In the genomic region with DNA sequence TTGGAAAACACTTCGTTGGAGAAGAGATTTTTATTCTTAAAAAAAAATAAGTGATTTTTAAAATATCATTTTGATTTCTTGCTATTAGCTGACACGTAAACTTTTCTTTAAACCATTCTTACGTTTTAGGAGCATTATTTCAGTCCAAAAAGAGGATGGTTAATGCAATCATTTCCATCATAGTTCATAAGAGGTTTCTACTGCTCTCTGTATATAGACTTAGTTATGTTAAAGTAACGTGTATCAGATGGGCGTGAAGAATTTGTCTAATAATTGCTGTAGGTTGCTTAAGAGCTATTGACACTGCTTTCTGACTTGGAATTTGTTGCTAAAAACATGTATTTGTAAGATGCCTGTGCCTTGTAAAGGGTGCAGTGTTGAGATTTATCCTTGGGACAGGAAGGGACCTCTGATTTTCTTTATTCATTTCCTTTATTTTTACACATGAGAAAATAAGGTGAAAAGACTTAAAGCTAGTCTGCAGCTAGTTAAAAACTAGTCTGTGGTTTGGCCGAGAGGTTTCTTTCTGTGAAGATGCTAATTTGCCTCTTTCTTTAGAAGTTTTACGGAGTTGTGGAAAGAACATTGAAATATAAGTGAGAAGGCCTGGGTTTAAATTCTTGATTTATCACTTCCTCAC, we compare ENCODE assay signal across 9 cellular contexts. TPM values are rescaled to one million over a fixed set of nuclear protein-coding genes. Genes with fewer than 3 reads are reported as not detected.
DNase-seq lines count a peak whose midpoint lies in the region; ATAC-seq and TF ChIP-seq lines count a peak whose summit lies in the region.
"Had no signal": no experiment of that assay in that cellular context is flagged by ENCODE, and none has a peak within 500 bp of the region (broad histone marks: within the 10 kb centered on the region; RNA-seq: fewer than 3 reads in every experiment).

No MANE protein-coding gene starts in this region.

- TF ChIP-seq POLR2A in spleen (IDR thresholded peaks at IDR 0.05): no peak

- no peaks in the 10 kb centered on the region for H3K27me3 ChIP-seq in spleen (replicated peaks in 1 of 7)

- peaks cover 61 to 85% (median 81%) of the 10 kb centered on the region in 6 donors for H3K4me1 ChIP-seq in spleen

- no peak for TF ChIP-seq CTCF in fibroblast of mammary gland (conservative IDR thresholded peaks at IDR 0.05; ENCODE audit: control insufficient read depth, insufficient read depth, low read depth, low read length)
- no peak for TF ChIP-seq CTCF in spleen (IDR thresholded peaks at IDR 0.05 in 8 of 11, conservative IDR thresholded peaks at IDR 0.05 in 3 of 11)

- no peaks in the 10 kb centered on the region for H3K27me3 Mint-ChIP-seq in T-helper 17 cell

- WGBS in spleen, 5 donors: 42 to 54% (median 43%) methylated on average over 7 of the region's 7 CpGs

- H3K27ac ChIP-seq in spleen: peak overlapping the region; percentile 4 to 100 (median 99)

- H3K36me3 ChIP-seq in spleen: peaks cover 0 to 7% (median 2%) of the 10 kb centered on the region in 6 donors

- no peak for ATAC-seq in T-helper 17 cell
- no peak for ATAC-seq in GM19351 (IDR thresholded peaks at IDR 0.05; ENCODE audit: unreplicated experiment)
- no peak for ATAC-seq in GM21723 (IDR thresholded peaks at IDR 0.05; ENCODE audit: unreplicated experiment)

- peak overlapping the region; percentile 86 for H3K4me3 ChIP-seq in fibroblast of mammary gland (ENCODE audit: control insufficient read depth, low read depth, low read length)
- peak overlapping the region in 6 of 8 donors; percentile 5 to 83 (median 43) for H3K4me3 ChIP-seq in spleen

- H3K9me3 ChIP-seq in T-helper 17 cell (ENCODE audit: control insufficient read depth, low read length, poor library complexity, severe bottlenecking) (no peaks in the 10 kb centered on the region), spleen (no peaks in the 10 kb centered on the region)

- peaks cover 56% of the 10 kb centered on the region for H3K4me1 Mint-ChIP-seq in T-helper 17 cell

- DNase-seq in HCEC 1CT: peak; percentile 6
- DNase-seq in T-helper 17 cell: no peak
- DNase-seq in fibroblast of mammary gland (ENCODE audit: low read depth): no peak
- DNase-seq in spleen: no peak
- no peak for DNase-seq in NCI-H82 treated with DMSO at 0.1 percent for 48 hours (lab: John Stamatoyannopoulos, UW; ENCODE audit: unreplicated experiment)
- DNase-seq: activated effector memory CD4-positive, alpha-beta T cell treated with anti-CD3 and anti-CD28 coated beads, Interleukin-2, amount 50 U/mL, for 16 hours; head of caudate nucleus had no signal

- intact Hi-C loops in spleen (cut with DNase I; ENCODE audit: low total_unique reads): loop anchor here (5.0 kb wide), 1 partner anchor 37 kb away; the partner anchor contains the start of gene NDUFV2

- peak overlapping the region; percentile 94 for H3K4me3 Mint-ChIP-seq in T-helper 17 cell

- peak overlapping the region; percentile 96 for H3K27ac Mint-ChIP-seq in T-helper 17 cell

- peaks cover 6% of the 10 kb centered on the region for H3K36me3 Mint-ChIP-seq in T-helper 17 cell (ENCODE audit: low read depth)

RNA-seq across cellular contexts. Expression of gene ANKRD12, which starts 2.9 kb away (rescaled TPM):
- total RNA-seq in T-helper 17 cell: 100 to 1,000 TPM; 191 to 257 TPM
- 100 to 1,000 TPM in 4 of 7 donors, 10 to 100 TPM in 3; 73.2 to 122 (median 100) TPM for total RNA-seq in spleen
- polyA plus RNA-seq in spleen: 10 to 100 TPM in 2 of 3 donors, 1 to 10 TPM in 1; 7.6 to 35.4 (median 15.9) TPM

RNA-seq across cellular contexts. Expression of gene NDUFV2, which starts 37.0 kb away (rescaled TPM):
- 100 to 1,000 TPM; 222 to 231 TPM for total RNA-seq in T-helper 17 cell
- 100 to 1,000 TPM in 2 of 7 donors, 10 to 100 TPM in 5; 89.8 to 108 (median 92.4) TPM for total RNA-seq in spleen
- polyA plus RNA-seq in spleen: 100 to 1,000 TPM; 157 to 175 (median 160) TPM
